8 cellular contexts compared by ENCODE assay signal in the genomic region with DNA sequence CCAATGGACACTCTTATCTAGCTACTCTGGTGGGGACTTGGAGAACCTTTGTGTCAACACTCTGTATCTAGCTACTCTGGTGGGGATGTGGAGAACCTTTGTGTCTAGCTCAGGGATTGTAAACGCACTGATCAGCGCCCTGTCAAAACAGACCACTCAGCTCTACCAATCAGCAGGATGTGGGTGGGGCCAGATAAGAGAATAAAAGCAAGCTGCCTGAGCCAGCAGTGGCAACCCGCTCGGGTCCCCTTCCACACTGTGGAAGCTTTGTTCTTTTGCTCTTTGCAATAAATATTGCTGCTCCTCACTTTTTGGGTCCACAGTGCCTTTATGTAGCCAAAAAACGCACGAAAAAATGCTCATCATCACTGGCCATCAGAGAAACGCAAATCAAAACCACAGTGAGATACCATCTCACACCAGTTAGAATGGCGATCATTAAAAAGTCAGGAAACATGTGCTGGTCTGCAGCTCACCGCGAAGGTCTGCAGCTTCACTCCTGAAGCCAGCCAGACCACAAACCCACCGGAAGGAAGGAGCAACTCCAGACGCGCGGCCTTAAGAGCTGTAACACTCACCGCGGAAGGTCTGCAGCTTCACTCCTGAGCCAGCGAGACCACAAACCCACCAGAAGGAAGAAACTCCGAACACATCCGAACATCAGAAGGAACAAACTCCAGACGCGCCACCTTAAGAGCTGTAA.
DNase-seq lines count a peak whose midpoint lies in the region; ATAC-seq and TF ChIP-seq lines count a peak whose summit lies in the region.
"Not testable (repeated sequence)": the region's sequence is repeated elsewhere in the genome, so short reads cannot be mapped to it uniquely, and the experiment has no call there.

No MANE protein-coding gene starts in this region.

- not testable (repeated sequence) for DNase-seq in CD4-positive, alpha-beta T cell; activated T-cell treated with anti-CD3 and anti-CD28 coated beads, Interleukin-2, amount 50 U/mL, for 24 hours; activated naive CD8-positive, alpha-beta T cell treated with anti-CD3 and anti-CD28 coated beads, Interleukin-2, amount 50 U/mL, for 24 hours; naive thymus-derived CD4-positive, alpha-beta T cell; stimulated activated naive CD8-positive, alpha-beta T cell treated with anti-CD3 and anti-CD28 coated beads, Interleukin-15, amount 100 ng/mL, for 72 hours
- DNase-seq in KG1 (lab: John Stamatoyannopoulos, UW) (peak; percentile 10), NOMO-1 treated with dmso at 0.1 percent for 144 hours (lab: John Stamatoyannopoulos, UW; ENCODE audit: unreplicated experiment) (peak; percentile 73), UCSD-AML1 (lab: John Stamatoyannopoulos, UW; ENCODE audit: unreplicated experiment) (peak; percentile 80)

- not testable (repeated sequence) for H3K4me3 ChIP-seq in naive thymus-derived CD4-positive, alpha-beta T cell (ENCODE audit: low read length)

- H3K9me3 Mint-ChIP-seq in CD4-positive, alpha-beta T cell; activated T-cell treated with anti-CD3 and anti-CD28 coated beads, Interleukin-2, amount 50 U/mL, for 24 hours; activated naive CD8-positive, alpha-beta T cell treated with anti-CD3 and anti-CD28 coated beads, Interleukin-2, amount 50 U/mL, for 24 hours; naive thymus-derived CD4-positive, alpha-beta T cell; stimulated activated naive CD8-positive, alpha-beta T cell treated with anti-CD3 and anti-CD28 coated beads, Interleukin-15, amount 100 ng/mL, for 72 hours: not testable (repeated sequence)

- intact Hi-C loops in CD4-positive, alpha-beta T cell (cut with DNase I, micrococcal nuclease); naive thymus-derived CD4-positive, alpha-beta T cell (cut with micrococcal nuclease): not testable (repeated sequence)

- POLR2A ChIA-PET in CD4-positive, alpha-beta T cell (lab: Charles Lee); naive thymus-derived CD4-positive, alpha-beta T cell (lab: Charles Lee): not testable (repeated sequence)

- H3K4me1 Mint-ChIP-seq in CD4-positive, alpha-beta T cell (ENCODE audit: low read depth); activated T-cell treated with anti-CD3 and anti-CD28 coated beads, Interleukin-2, amount 50 U/mL, for 24 hours (ENCODE audit: low read depth); activated naive CD8-positive, alpha-beta T cell treated with anti-CD3 and anti-CD28 coated beads, Interleukin-2, amount 50 U/mL, for 24 hours; naive thymus-derived CD4-positive, alpha-beta T cell; stimulated activated naive CD8-positive, alpha-beta T cell treated with anti-CD3 and anti-CD28 coated beads, Interleukin-15, amount 100 ng/mL, for 72 hours: not testable (repeated sequence)

- not testable (repeated sequence) for H3K27me3 ChIP-seq in CD4-positive, alpha-beta T cell (ENCODE audit: control insufficient read depth, insufficient read depth, low read length); naive thymus-derived CD4-positive, alpha-beta T cell (ENCODE audit: control insufficient read depth in 2 of 2, insufficient read depth in 2 of 2, low read length in 2 of 2)

- not testable (repeated sequence) for H3K27ac Mint-ChIP-seq in CD4-positive, alpha-beta T cell; activated T-cell treated with anti-CD3 and anti-CD28 coated beads, Interleukin-2, amount 50 U/mL, for 24 hours; activated naive CD8-positive, alpha-beta T cell treated with anti-CD3 and anti-CD28 coated beads, Interleukin-2, amount 50 U/mL, for 24 hours; stimulated activated naive CD8-positive, alpha-beta T cell treated with anti-CD3 and anti-CD28 coated beads, Interleukin-15, amount 100 ng/mL, for 72 hours
- H3K27ac Mint-ChIP-seq in naive thymus-derived CD4-positive, alpha-beta T cell = peak overlapping the region in 1 of 9 donors; percentile 46

- not testable (repeated sequence) for TF ChIP-seq CTCF in CD4-positive, alpha-beta T cell (IDR thresholded peaks at IDR 0.05)

- H3K9me3 ChIP-seq in CD4-positive, alpha-beta T cell (ENCODE audit: control insufficient read depth, low read length); naive thymus-derived CD4-positive, alpha-beta T cell (ENCODE audit: control insufficient read depth in 2 of 3, low read length in 3 of 3): not testable (repeated sequence)

- H3K36me3 Mint-ChIP-seq in CD4-positive, alpha-beta T cell (ENCODE audit: low read depth); activated T-cell treated with anti-CD3 and anti-CD28 coated beads, Interleukin-2, amount 50 U/mL, for 24 hours (ENCODE audit: low read depth); activated naive CD8-positive, alpha-beta T cell treated with anti-CD3 and anti-CD28 coated beads, Interleukin-2, amount 50 U/mL, for 24 hours (ENCODE audit: low read depth); naive thymus-derived CD4-positive, alpha-beta T cell: not testable (repeated sequence)

- H3K4me1 ChIP-seq in naive thymus-derived CD4-positive, alpha-beta T cell (ENCODE audit: control insufficient read depth in 2 of 2, insufficient read depth in 2 of 2, low read length in 2 of 2) = not testable (repeated sequence)

- H3K36me3 ChIP-seq in naive thymus-derived CD4-positive, alpha-beta T cell (ENCODE audit: control insufficient read depth in 2 of 3, insufficient read depth in 3 of 3, low read length in 3 of 3) = not testable (repeated sequence)

- H3K27me3 Mint-ChIP-seq in CD4-positive, alpha-beta T cell; activated T-cell treated with anti-CD3 and anti-CD28 coated beads, Interleukin-2, amount 50 U/mL, for 24 hours; activated naive CD8-positive, alpha-beta T cell treated with anti-CD3 and anti-CD28 coated beads, Interleukin-2, amount 50 U/mL, for 24 hours; naive thymus-derived CD4-positive, alpha-beta T cell: not testable (repeated sequence)
- H3K27me3 Mint-ChIP-seq in stimulated activated naive CD8-positive, alpha-beta T cell treated with anti-CD3 and anti-CD28 coated beads, Interleukin-15, amount 100 ng/mL, for 72 hours = peaks cover 13% of the 10 kb centered on the region

- ATAC-seq in CD4-positive, alpha-beta T cell (ENCODE audit: poor library complexity); activated naive CD8-positive, alpha-beta T cell treated with anti-CD3 and anti-CD28 coated beads, Interleukin-2, amount 50 U/mL, for 24 hours; naive thymus-derived CD4-positive, alpha-beta T cell; stimulated activated naive CD8-positive, alpha-beta T cell treated with anti-CD3 and anti-CD28 coated beads, Interleukin-15, amount 100 ng/mL, for 72 hours: not testable (repeated sequence)

- H3K27ac ChIP-seq in CD4-positive, alpha-beta T cell (ENCODE audit: low read depth, low read length); naive thymus-derived CD4-positive, alpha-beta T cell (ENCODE audit: low read depth, low read length): not testable (repeated sequence)

- peak overlapping the region; percentile 7 for H3K4me3 Mint-ChIP-seq in CD4-positive, alpha-beta T cell
- peak overlapping the region; percentile 49 for H3K4me3 Mint-ChIP-seq in activated T-cell treated with anti-CD3 and anti-CD28 coated beads, Interleukin-2, amount 50 U/mL, for 24 hours
- H3K4me3 Mint-ChIP-seq in activated naive CD8-positive, alpha-beta T cell treated with anti-CD3 and anti-CD28 coated beads, Interleukin-2, amount 50 U/mL, for 24 hours = peak overlapping the region; percentile 57
- peak overlapping the region in 8 of 10 donors; percentile 1 to 73 (median 30) for H3K4me3 Mint-ChIP-seq in naive thymus-derived CD4-positive, alpha-beta T cell
- peak overlapping the region; percentile 42 to 67 for H3K4me3 Mint-ChIP-seq in stimulated activated naive CD8-positive, alpha-beta T cell treated with anti-CD3 and anti-CD28 coated beads, Interleukin-15, amount 100 ng/mL, for 72 hours

- CTCF ChIA-PET in CD4-positive, alpha-beta T cell (lab: Charles Lee); naive thymus-derived CD4-positive, alpha-beta T cell (lab: Charles Lee): not testable (repeated sequence)

Comparison
In these comparisons a context has a peak if more than half of its experiments do, and no peak if none do; other contexts are left out.
1. H3K4me3 Mint-ChIP-seq: peak in every context shown above with its lines; median percentile 57 in activated naive CD8-positive, alpha-beta T cell treated with anti-CD3 and anti-CD28 coated beads, Interleukin-2, amount 50 U/mL, for 24 hours; 54 in stimulated activated naive CD8-positive, alpha-beta T cell treated with anti-CD3 and anti-CD28 coated beads, Interleukin-15, amount 100 ng/mL, for 72 hours; 49 in activated T-cell treated with anti-CD3 and anti-CD28 coated beads, Interleukin-2, amount 50 U/mL, for 24 hours; 30 in naive thymus-derived CD4-positive, alpha-beta T cell; 7 in CD4-positive, alpha-beta T cell.